14 cellular contexts compared by ENCODE assay signal in genomic region chr11:75413864-75414263, GRCh38.
"Had no signal": no experiment of that assay in that cellular context is flagged by ENCODE, and none has a peak within 500 bp of the region (broad histone marks: within the 10 kb centered on the region; RNA-seq: fewer than 3 reads in every experiment).

No MANE protein-coding gene starts in this region.

- H3K9me3 Mint-ChIP-seq: mesothelial cell of epicardium; stimulated activated memory B cell treated with anti-CD40 and anti-IgM and Interleukin-4, amounts not matched to agents 10 μg/mL and 1 μg/mL and 100 μg/mL, for 72 hours had no signal

- H3K27me3 Mint-ChIP-seq: stimulated activated memory B cell treated with anti-CD40 and anti-IgM and Interleukin-4, amounts not matched to agents 10 μg/mL and 1 μg/mL and 100 μg/mL, for 72 hours had no signal

- H3K27ac Mint-ChIP-seq: mesothelial cell of epicardium; stimulated activated memory B cell treated with anti-CD40 and anti-IgM and Interleukin-4, amounts not matched to agents 10 μg/mL and 1 μg/mL and 100 μg/mL, for 72 hours had no signal

- DNase-seq: activated CD4-positive, alpha-beta T cell treated with anti-CD3 and anti-CD28 coated beads, Interleukin-2, amount 50 U/mL, for 1 hour; activated CD8-positive, alpha-beta memory T cell treated with anti-CD3 and anti-CD28 coated beads for 24 hours; activated naive CD4-positive, alpha-beta T cell treated with Interleukin-2 at 50 U/mL for 16 hours; aorta; heart right ventricle; left colon; pancreas; uterus had no signal

- H3K4me3 ChIP-seq: heart right ventricle, lung, pancreas, tibial artery, uterus had no signal

- H3K4me1 Mint-ChIP-seq: mesothelial cell of epicardium; stimulated activated memory B cell treated with anti-CD40 and anti-IgM and Interleukin-4, amounts not matched to agents 10 μg/mL and 1 μg/mL and 100 μg/mL, for 72 hours had no signal

- H3K27ac ChIP-seq: epithelial cell of prostate, heart right ventricle, pancreas, tibial artery, uterus had no signal

- H3K36me3 ChIP-seq: pancreas, uterus had no signal

- ATAC-seq: activated CD4-positive, CD25-positive, alpha-beta regulatory T cell treated with anti-CD3 and anti-CD28 coated beads, Interleukin-2, amount 50 U/mL, for 24 hours; heart right ventricle; left colon; stimulated activated memory B cell treated with anti-CD40 and anti-IgM and Interleukin-4, amounts not matched to agents 10 μg/mL and 1 μg/mL and 100 μg/mL, for 72 hours had no signal

- H3K4me3 Mint-ChIP-seq: mesothelial cell of epicardium; stimulated activated memory B cell treated with anti-CD40 and anti-IgM and Interleukin-4, amounts not matched to agents 10 μg/mL and 1 μg/mL and 100 μg/mL, for 72 hours had no signal

- H3K9me3 ChIP-seq: heart right ventricle, pancreas, tibial artery, uterus had no signal
